28 cellular contexts compared by ENCODE assay signal in the genomic region with DNA sequence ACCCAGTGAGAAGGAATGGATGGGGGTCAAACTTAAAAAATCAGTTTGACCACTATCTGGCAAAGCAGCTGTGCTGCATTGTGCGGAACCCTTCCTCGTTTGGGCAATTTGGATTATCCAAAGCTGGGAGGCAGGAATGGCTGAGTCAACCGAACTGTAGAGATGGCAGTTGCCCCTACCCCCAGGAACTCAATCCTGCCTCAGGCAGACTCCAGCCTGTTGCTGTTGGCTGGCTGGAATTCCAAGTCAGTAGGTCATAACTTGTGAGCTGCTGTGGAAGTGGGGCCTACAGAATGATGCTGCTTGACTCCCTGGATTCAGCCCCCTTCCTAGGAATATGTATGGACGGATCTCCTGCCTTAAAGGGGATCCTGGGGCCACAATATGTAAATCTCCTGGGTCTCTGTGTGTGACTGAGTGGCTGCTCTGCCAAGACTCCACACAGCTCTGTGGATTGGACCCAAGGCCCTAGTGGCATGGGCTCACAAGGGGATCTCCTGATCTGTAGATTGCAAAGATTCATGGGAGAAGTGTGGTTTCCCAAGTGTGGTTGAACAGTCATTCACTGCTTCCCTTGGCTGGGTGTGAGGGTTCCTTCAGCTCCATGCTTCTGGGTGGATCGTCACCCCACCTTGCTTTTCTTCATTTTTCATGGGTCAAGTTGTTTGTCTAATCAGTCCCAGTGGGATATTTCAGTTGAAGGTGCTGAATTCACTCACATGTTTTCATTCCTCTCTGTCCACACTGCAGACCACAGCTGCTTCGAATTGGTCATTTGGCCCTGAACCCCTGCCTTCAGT. TPM values are rescaled to one million over a fixed set of nuclear protein-coding genes. Genes with fewer than 3 reads are reported as not detected.
A peak's percentile ranks its signal among the peaks of the same experiment; 100 is the strongest.
DNase-seq lines count a peak whose midpoint lies in the region; ATAC-seq lines count a peak whose summit lies in the region.
"Had no signal": no experiment of that assay in that cellular context is flagged by ENCODE, and none has a peak within 500 bp of the region (broad histone marks: within the 10 kb centered on the region; RNA-seq: fewer than 3 reads in every experiment).

No MANE protein-coding gene starts in this region.

- CTCF ChIA-PET in activated CD4-positive, alpha-beta T cell treated with anti-CD3 and anti-CD28 coated beads for 36 hours (lab: Charles Lee): interaction anchor here (0.6 kb wide), 1 partner anchor 16 kb away, joined by 3 read pairs; no protein-coding TSS in a partner anchor

- no peaks in the 10 kb centered on the region for H3K4me1 Mint-ChIP-seq in activated CD4-positive, alpha-beta T cell treated with anti-CD3 and anti-CD28 coated beads for 36 hours
- H3K4me1 Mint-ChIP-seq: CD14-positive monocyte; CD8-positive, alpha-beta memory T cell had no signal

- ATAC-seq in activated CD4-positive, alpha-beta T cell treated with anti-CD3 and anti-CD28 coated beads for 36 hours: no peak
- ATAC-seq in HG02571 (IDR thresholded peaks at IDR 0.05; ENCODE audit: unreplicated experiment): no peak
- ATAC-seq: GM12878, PC-3, Right ventricle myocardium inferior had no signal

- H3K4me3 Mint-ChIP-seq in activated CD4-positive, alpha-beta T cell treated with anti-CD3 and anti-CD28 coated beads for 36 hours: no peak overlapping the region
- H3K4me3 Mint-ChIP-seq: CD14-positive monocyte; CD8-positive, alpha-beta memory T cell had no signal

- peaks cover 6% of the 10 kb centered on the region for H3K27me3 Mint-ChIP-seq in activated CD4-positive, alpha-beta T cell treated with anti-CD3 and anti-CD28 coated beads for 36 hours
- H3K27me3 Mint-ChIP-seq: CD8-positive, alpha-beta memory T cell had no signal

- peak; percentile 57 for DNase-seq in EH (ENCODE audit: low read depth)
- peak; percentile 81 for DNase-seq in M059J (ENCODE audit: low read depth)
- peak; percentile 33 for DNase-seq in astrocyte of the hippocampus (ENCODE audit: low read depth, low spot score)
- DNase-seq in islet precursor cell: peak; percentile 86
- DNase-seq in kidney tubule cell (ENCODE audit: low spot score): no peak
- DNase-seq in stimulated activated CD4-positive, alpha-beta T cell treated with anti-CD3 and anti-CD28 coated beads, Interleukin-2, amount 100 ng/mL, for 24 hours: no peak
- no peak for DNase-seq in activated CD4-positive, alpha-beta T cell treated with anti-CD3 and anti-CD28 coated beads for 36 hours
- DNase-seq: 8988T, ACHN, BE2C, DMS79 treated with DMSO at 0.1 percent for 48 hours, Karpas-422, NCI-H1105, NCI-H1436 treated with DMSO at 0.1 percent for 48 hours, NCI-H187 treated with DMSO at 0.1 percent for 48 hours, NCI-H2171 treated with DMSO at 0.1 percent for 48 hours, NCI-H345, NCI-H510A treated with DMSO at 0.1 percent for 48 hours, NCI-H748 treated with DMSO at 0.1 percent for 48 hours, PC-3 had no signal

- POLR2A ChIA-PET in activated CD4-positive, alpha-beta T cell treated with anti-CD3 and anti-CD28 coated beads for 36 hours (lab: Charles Lee): no interaction called here

- no peaks in the 10 kb centered on the region for H3K36me3 Mint-ChIP-seq in activated CD4-positive, alpha-beta T cell treated with anti-CD3 and anti-CD28 coated beads for 36 hours (ENCODE audit: low read depth)
- H3K36me3 Mint-ChIP-seq: CD14-positive monocyte had no signal

- H3K9me3 Mint-ChIP-seq in activated CD4-positive, alpha-beta T cell treated with anti-CD3 and anti-CD28 coated beads for 36 hours (ENCODE audit: low read depth): peaks cover 14% of the 10 kb centered on the region

- no peak overlapping the region for H3K27ac Mint-ChIP-seq in activated CD4-positive, alpha-beta T cell treated with anti-CD3 and anti-CD28 coated beads for 36 hours
- H3K27ac Mint-ChIP-seq: CD14-positive monocyte; CD8-positive, alpha-beta memory T cell had no signal

- intact Hi-C loops in activated CD4-positive, alpha-beta T cell treated with anti-CD3 and anti-CD28 coated beads for 36 hours (cut with DNase I, micrococcal nuclease): no loop called here

RNA-seq across cellular contexts. Expression of a gene that starts 19.2 kb away (rescaled TPM):
- 293 and 400 TPM in 2 replicates for total RNA-seq in M059J (2014; rRNA removed; shearing (Covaris generic))
- not detected for total RNA-seq in activated CD4-positive, alpha-beta T cell treated with anti-CD3 and anti-CD28 coated beads for 36 hours
- total RNA-seq: CD8-positive, alpha-beta memory T cell had no signal

RNA-seq across cellular contexts. Expression of a gene that starts 34.3 kb away (rescaled TPM):
- total RNA-seq in M059J (2014; rRNA removed; shearing (Covaris generic)): not detected in 2 replicates
- not detected for total RNA-seq in activated CD4-positive, alpha-beta T cell treated with anti-CD3 and anti-CD28 coated beads for 36 hours
- total RNA-seq: CD8-positive, alpha-beta memory T cell; GM12878; H4; HT-29; PC-3; Right ventricle myocardium inferior; SJCRH30 had no signal

Comparison
In these comparisons a context has a peak if more than half of its experiments do, and no peak if none do; other contexts are left out.
1. DNase-seq: peak in EH (single experiment), M059J (single experiment), astrocyte of the hippocampus (single experiment) and islet precursor cell (single experiment); none in kidney tubule cell (single experiment), stimulated activated CD4-positive, alpha-beta T cell treated with anti-CD3 and anti-CD28 coated beads, Interleukin-2, amount 100 ng/mL, for 24 hours (0 of 2) and activated CD4-positive, alpha-beta T cell treated with anti-CD3 and anti-CD28 coated beads for 36 hours (single experiment).
2. RNA of a gene that starts 19.2 kb away (total RNA-seq): 293 to 400 TPM in M059J; not detected in activated CD4-positive, alpha-beta T cell treated with anti-CD3 and anti-CD28 coated beads for 36 hours; every median in the first group is over 100 times any median in the second.